ENCODE assay signal across 1 cellular context in the genomic region with DNA sequence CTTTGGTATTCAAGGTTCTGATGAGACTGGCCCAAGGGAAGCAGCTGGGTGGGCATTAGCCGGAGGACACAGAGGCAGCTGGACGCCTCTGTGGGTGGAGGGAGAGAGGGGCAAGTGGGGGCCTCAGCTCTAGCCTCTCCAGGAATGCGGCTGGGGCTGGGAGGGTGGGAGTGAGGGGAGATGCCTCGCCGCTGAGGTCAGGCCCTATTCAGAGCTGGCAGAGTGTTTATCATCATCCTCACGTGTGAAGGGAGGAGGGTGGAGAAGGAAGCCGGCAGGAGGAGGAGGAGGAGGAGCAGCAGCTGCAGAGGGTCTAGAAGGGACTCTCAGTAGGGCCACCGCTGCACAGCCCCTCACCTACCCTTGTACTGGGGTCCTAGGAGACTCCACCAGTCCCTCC.
TF ChIP-seq lines count a peak whose summit lies in the region.

No MANE protein-coding gene starts in this region.

TF ChIP-seq in SK-N-SH treated with all-trans-retinoic acid at 6 μM for 48 hours, 23 proteins besides CTCF, POLR2A, EP300 and RAD21 (continued from another document):
- TF ChIP-seq RARB (CRISPR knock-in tag; IDR thresholded peaks at IDR 0.05) (no peak), GLIS3 (CRISPR knock-in tag; IDR thresholded peaks at IDR 0.05) (no peak), OSR1 (CRISPR knock-in tag; IDR thresholded peaks at IDR 0.05) (no peak), ZFP30 (CRISPR knock-in tag; IDR thresholded peaks at IDR 0.05) (no peak), CSRNP3 (CRISPR knock-in tag; IDR thresholded peaks at IDR 0.05) (no peak), CSDC2 (CRISPR knock-in tag; IDR thresholded peaks at IDR 0.05) (no peak), ZNF8 (CRISPR knock-in tag; IDR thresholded peaks at IDR 0.05) (no peak), ZC3H10 (CRISPR knock-in tag; IDR thresholded peaks at IDR 0.05) (no peak), BACH2 (CRISPR knock-in tag; IDR thresholded peaks at IDR 0.05; ENCODE audit: borderline replicate concordance) (no peak), ISL1 (CRISPR knock-in tag; IDR thresholded peaks at IDR 0.05) (no peak), TOX (CRISPR knock-in tag; IDR thresholded peaks at IDR 0.05; ENCODE audit: borderline replicate concordance) (no peak), ZNF565 (CRISPR knock-in tag; conservative IDR thresholded peaks at IDR 0.05; ENCODE audit: low read depth) (no peak), ZFP3 (CRISPR knock-in tag; IDR thresholded peaks at IDR 0.05) (no peak)
- TF ChIP-seq, protein P1, sequence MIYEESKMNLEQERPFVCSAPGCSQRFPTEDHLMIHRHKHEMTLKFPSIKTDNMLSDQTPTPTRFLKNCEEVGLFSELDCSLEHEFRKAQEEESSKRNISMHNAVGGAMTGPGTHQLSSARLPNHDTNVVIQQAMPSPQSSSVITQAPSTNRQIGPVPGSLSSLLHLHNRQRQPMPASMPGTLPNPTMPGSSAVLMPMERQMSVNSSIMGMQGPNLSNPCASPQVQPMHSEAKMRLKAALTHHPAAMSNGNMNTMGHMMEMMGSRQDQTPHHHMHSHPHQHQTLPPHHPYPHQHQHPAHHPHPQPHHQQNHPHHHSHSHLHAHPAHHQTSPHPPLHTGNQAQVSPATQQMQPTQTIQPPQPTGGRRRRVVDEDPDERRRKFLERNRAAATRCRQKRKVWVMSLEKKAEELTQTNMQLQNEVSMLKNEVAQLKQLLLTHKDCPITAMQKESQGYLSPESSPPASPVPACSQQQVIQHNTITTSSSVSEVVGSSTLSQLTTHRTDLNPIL (CRISPR knock-in tag; IDR thresholded peaks at IDR 0.05; ENCODE audit: low read depth), result no peak
